ENCODE assay signal across 19 cellular contexts in genomic region chr16:12462690-12463646, GRCh38.
DNase-seq lines count a peak whose midpoint lies in the region; ATAC-seq and TF ChIP-seq lines count a peak whose summit lies in the region.
"Had no signal": no experiment of that assay in that cellular context is flagged by ENCODE, and none has a peak within 500 bp of the region (broad histone marks: within the 10 kb centered on the region; RNA-seq: fewer than 3 reads in every experiment).

No MANE protein-coding gene starts in this region.

- H3K27me3 ChIP-seq in CD8-positive, alpha-beta T cell (ENCODE audit: insufficient read depth, low read length), result no peaks in the 10 kb centered on the region
- H3K27me3 ChIP-seq in gastroesophageal sphincter, result no peaks in the 10 kb centered on the region
- H3K27me3 ChIP-seq: neural progenitor cell had no signal

- H3K9me3 ChIP-seq in CD8-positive, alpha-beta T cell (ENCODE audit: low read length), result no peaks in the 10 kb centered on the region
- no peaks in the 10 kb centered on the region for H3K9me3 ChIP-seq in gastroesophageal sphincter
- H3K9me3 ChIP-seq: lower lobe of right lung had no signal

- CTCF ChIA-PET in CD8-positive, alpha-beta T cell (lab: Charles Lee), result interaction anchor here (1.3 kb wide), 1 partner anchor 368 kb away, joined by 3 read pairs; no protein-coding TSS in a partner anchor

- no peak overlapping the region for H3K27ac ChIP-seq in CD8-positive, alpha-beta T cell (ENCODE audit: low read depth, low read length)
- no peak overlapping the region for H3K27ac ChIP-seq in gastroesophageal sphincter
- H3K27ac ChIP-seq: 22Rv1, lower lobe of right lung, neural progenitor cell had no signal

- no peak overlapping the region for H3K27ac Mint-ChIP-seq in CD8-positive, alpha-beta T cell
- no peak overlapping the region for H3K27ac Mint-ChIP-seq in activated naive CD4-positive, alpha-beta T cell treated with anti-CD3 and anti-CD28 coated beads, Interleukin-2, amount 50 U/mL, for 72 hours
- H3K27ac Mint-ChIP-seq: activated T-helper 1 cell treated with anti-CD3 and anti-CD28 coated beads, Interleukin-12 subunit alpha, Interleukin-12 subunit beta, Interleukin-2, Interleukin-4 antibody, amounts not matched to agents 30 ng/mL and 10 ng/mL and 1 ng/mL, durations not matched to agents 14 hours and 24 hours and 36 hours; neural progenitor cell had no signal

- POLR2A ChIA-PET in CD8-positive, alpha-beta T cell (lab: Charles Lee), result no interaction called here

- intact Hi-C loops in left ventricle myocardium superior (cut with micrococcal nuclease) (no loop called here), Right ventricle myocardium inferior (cut with DNase I) (no loop called here)
- intact Hi-C loops in CD8-positive, alpha-beta T cell (cut with DNase I, micrococcal nuclease), result no loop called here

- H3K4me3 Mint-ChIP-seq in CD8-positive, alpha-beta T cell, result no peak overlapping the region
- H3K4me3 Mint-ChIP-seq: activated T-helper 1 cell treated with anti-CD3 and anti-CD28 coated beads, Interleukin-12 subunit alpha, Interleukin-12 subunit beta, Interleukin-2, Interleukin-4 antibody, amounts not matched to agents 30 ng/mL and 10 ng/mL and 1 ng/mL, durations not matched to agents 14 hours and 24 hours and 36 hours; brain; neural progenitor cell had no signal

- no peaks in the 10 kb centered on the region for H3K9me3 Mint-ChIP-seq in CD8-positive, alpha-beta T cell
- H3K9me3 Mint-ChIP-seq in activated naive CD4-positive, alpha-beta T cell treated with anti-CD3 and anti-CD28 coated beads, Interleukin-2, amount 50 U/mL, for 72 hours, result no peaks in the 10 kb centered on the region
- H3K9me3 Mint-ChIP-seq: activated T-helper 1 cell treated with anti-CD3 and anti-CD28 coated beads, Interleukin-12 subunit alpha, Interleukin-12 subunit beta, Interleukin-2, Interleukin-4 antibody, amounts not matched to agents 30 ng/mL and 10 ng/mL and 1 ng/mL, durations not matched to agents 14 hours and 24 hours and 36 hours; neural progenitor cell had no signal

- in situ Hi-C loops in astrocyte of the spinal cord (cut with HindIII; ENCODE audit: low sequenced_read_pairs), result no loop called here

- TF ChIP-seq EP300 in gastroesophageal sphincter (IDR thresholded peaks at IDR 0.05), result no peak

- peaks cover 11% of the 10 kb centered on the region for H3K36me3 Mint-ChIP-seq in CD8-positive, alpha-beta T cell
- peaks cover 0 to 5% of the 10 kb centered on the region in 2 donors for H3K36me3 Mint-ChIP-seq in activated naive CD4-positive, alpha-beta T cell treated with anti-CD3 and anti-CD28 coated beads, Interleukin-2, amount 50 U/mL, for 72 hours
- H3K36me3 Mint-ChIP-seq: neural progenitor cell had no signal

- H3K4me1 ChIP-seq in CD8-positive, alpha-beta T cell (ENCODE audit: insufficient read depth, low read length), result peaks cover 10% of the 10 kb centered on the region
- H3K4me1 ChIP-seq in gastroesophageal sphincter, result peaks cover 0 to 9% (median 0%) of the 10 kb centered on the region in 3 donors
- H3K4me1 ChIP-seq: neural progenitor cell had no signal

- no peak overlapping the region for H3K4me3 ChIP-seq in astrocyte of the spinal cord (ENCODE audit: low read depth, low read length)
- no peak overlapping the region for H3K4me3 ChIP-seq in CD8-positive, alpha-beta T cell (ENCODE audit: low read depth, low read length)
- no peak overlapping the region for H3K4me3 ChIP-seq in gastroesophageal sphincter
- H3K4me3 ChIP-seq: lower lobe of right lung, neural progenitor cell had no signal

- H3K27me3 Mint-ChIP-seq in CD8-positive, alpha-beta T cell (ENCODE audit: low read depth), result no peaks in the 10 kb centered on the region
- H3K27me3 Mint-ChIP-seq: brain had no signal

- no peak for TF ChIP-seq CTCF in astrocyte of the spinal cord (IDR thresholded peaks at IDR 0.05; ENCODE audit: low read depth, low read length)
- TF ChIP-seq CTCF in CD8-positive, alpha-beta T cell (IDR thresholded peaks at IDR 0.05), result no peak
- TF ChIP-seq CTCF in gastroesophageal sphincter (IDR thresholded peaks at IDR 0.05), result no peak

- H3K4me1 Mint-ChIP-seq in CD8-positive, alpha-beta T cell (ENCODE audit: low read depth), result peaks cover 23% of the 10 kb centered on the region

- no peak for TF ChIP-seq POLR2A in gastroesophageal sphincter (IDR thresholded peaks at IDR 0.05)

- ATAC-seq in left ventricle myocardium superior (peak; percentile 43), Right ventricle myocardium inferior (no peak), gastroesophageal sphincter (no peak)
- ATAC-seq in CD8-positive, alpha-beta T cell, result no peak
- ATAC-seq in activated naive CD4-positive, alpha-beta T cell treated with anti-CD3 and anti-CD28 coated beads, Interleukin-2, amount 50 U/mL, for 72 hours, result no peak
- ATAC-seq: lower lobe of right lung had no signal

- 77 to 82% methylated on average over 5 to 7 of the region's 17 CpGs for WGBS in gastroesophageal sphincter (ENCODE audit: low coverage in 1 of 2), 2 donors

- DNase-seq in left ventricle myocardium superior, result no peak
- DNase-seq in Right ventricle myocardium inferior (ENCODE audit: missing footprints), result no peak
- DNase-seq in astrocyte of the spinal cord (ENCODE audit: low read depth, low spot score), result peak; percentile 70
- peak; percentile 82 for DNase-seq in kidney tubule cell (ENCODE audit: low spot score)
- no peak for DNase-seq in CD8-positive, alpha-beta T cell
- DNase-seq in NCI-H2107 (lab: John Stamatoyannopoulos, UW), result no peak
- no peak for DNase-seq in activated naive CD4-positive, alpha-beta T cell treated with anti-CD3 and anti-CD28 coated beads, Interleukin-2, amount 50 U/mL, for 72 hours (ENCODE audit: low spot score in 2 of 2)
- DNase-seq: Calu3, hippocampal formation, lower lobe of right lung, NCI-H1105, NCI-H446 treated with DMSO at 0.1 percent for 48 hours, small intestine, T-helper 2 cell had no signal

- H3K36me3 ChIP-seq in CD8-positive, alpha-beta T cell (ENCODE audit: insufficient read depth, low read length), result no peaks in the 10 kb centered on the region
- H3K36me3 ChIP-seq in gastroesophageal sphincter, result no peaks in the 10 kb centered on the region
- H3K36me3 ChIP-seq: lower lobe of right lung, neural progenitor cell had no signal

Comparison
In these comparisons a context has a peak if more than half of its experiments do, and no peak if none do; other contexts are left out.
1. DNase-seq: peak in astrocyte of the spinal cord (single experiment) and kidney tubule cell (single experiment); none in left ventricle myocardium superior (single experiment), Right ventricle myocardium inferior (single experiment), CD8-positive, alpha-beta T cell (0 of 7), NCI-H2107 (single experiment) and activated naive CD4-positive, alpha-beta T cell treated with anti-CD3 and anti-CD28 coated beads, Interleukin-2, amount 50 U/mL, for 72 hours (0 of 2).